ENCODE assay signal across 26 cellular contexts in genomic region chr12:3134126-3134525, GRCh38. TPM values are rescaled to one million over a fixed set of nuclear protein-coding genes. Genes with fewer than 3 reads are reported as not detected.
"Had no signal": no experiment of that assay in that cellular context is flagged by ENCODE, and none has a peak within 500 bp of the region (broad histone marks: within the 10 kb centered on the region; RNA-seq: fewer than 3 reads in every experiment).

No MANE protein-coding gene starts in this region.

- H3K36me3 ChIP-seq: MG63, SJSA1 had no signal

- H3K4me3 Mint-ChIP-seq: activated CD8-positive, alpha-beta T cell treated with anti-CD3 and anti-CD28 coated beads, Interleukin-2, amount 10 ng/mL, durations not matched to agents 7 days and 5 days; activated naive CD8-positive, alpha-beta T cell treated with anti-CD3 and anti-CD28 coated beads, Interleukin-2, amount 50 U/mL, for 24 hours; brain; T-helper 2 cell treated with Interferon-gamma antibody and Interleukin-4, amounts not matched to agents 5 μg/mL and 100 μg/mL, for 36 hours had no signal

- DNase-seq: activated CD4-positive, alpha-beta T cell treated with anti-CD3 and anti-CD28 coated beads for 48 hours; activated CD4-positive, alpha-beta T cell treated with anti-CD3 and anti-CD28 coated beads, Interleukin-2, amount 50 U/mL, for 4 hours; activated CD4-positive, CD25-positive, alpha-beta regulatory T cell treated with anti-CD3 and anti-CD28 coated beads, Interleukin-2, amount 50 U/mL, for 72 hours; activated CD8-positive, alpha-beta memory T cell treated with anti-CD3 and anti-CD28 coated beads, Interleukin-2, amount 50 U/mL, for 48 hours; activated CD8-positive, alpha-beta T cell treated with anti-CD3 and anti-CD28 coated beads, Interleukin-2, amount 10 ng/mL, durations not matched to agents 7 days and 5 days; activated naive CD4-positive, alpha-beta T cell; activated naive CD8-positive, alpha-beta T cell treated with anti-CD3 and anti-CD28 coated beads, Interleukin-2, amount 50 U/mL, for 24 hours; activated T-cell treated with anti-CD3 and anti-CD28 coated beads, Interleukin-2, amount 50 U/mL, for 1 hour; amniotic stem cell; MG63; MV-4-11; NCI-H1092 treated with DMSO at 0.1 percent for 48 hours; NCI-H1417 treated with DMSO at 0.1 percent for 48 hours; NCI-H1694; NCI-H2029 treated with DMSO at 0.1 percent for 48 hours; NCI-H345; NCI-H510A; NCI-H526 treated with DMSO at 0.1 percent for 48 hours; NCI-H82; SW 1271 had no signal

- H3K4me3 ChIP-seq: MG63, SJSA1 had no signal

- H3K27ac ChIP-seq: SJSA1 had no signal

- ATAC-seq: activated CD8-positive, alpha-beta T cell treated with anti-CD3 and anti-CD28 coated beads, Interleukin-2, amount 10 ng/mL, durations not matched to agents 7 days and 5 days; activated naive CD4-positive, alpha-beta T cell treated with anti-CD3 and anti-CD28 coated beads, Interleukin-2, amount 50 U/mL, for 72 hours; activated naive CD8-positive, alpha-beta T cell treated with anti-CD3 and anti-CD28 coated beads, Interleukin-2, amount 50 U/mL, for 24 hours; SK-N-SH treated with all-trans-retinoic acid at 6 μM for 48 hours had no signal

- H3K9me3 ChIP-seq: MG63, SJSA1 had no signal

- H3K27ac Mint-ChIP-seq: activated CD8-positive, alpha-beta T cell treated with anti-CD3 and anti-CD28 coated beads, Interleukin-2, amount 10 ng/mL, durations not matched to agents 7 days and 5 days; activated naive CD4-positive, alpha-beta T cell treated with anti-CD3 and anti-CD28 coated beads, Interleukin-2, amount 50 U/mL, for 72 hours; activated naive CD8-positive, alpha-beta T cell treated with anti-CD3 and anti-CD28 coated beads, Interleukin-2, amount 50 U/mL, for 24 hours; brain; T-helper 2 cell treated with Interferon-gamma antibody and Interleukin-4, amounts not matched to agents 5 μg/mL and 100 μg/mL, for 36 hours had no signal

- H3K27me3 ChIP-seq: MG63, SJSA1 had no signal

RNA-seq across cellular contexts. Expression of gene TSPAN9, which starts 56.9 kb away (rescaled TPM):
- total RNA-seq: activated CD8-positive, alpha-beta T cell treated with anti-CD3 and anti-CD28 coated beads, Interleukin-2, amount 10 ng/mL, durations not matched to agents 7 days and 5 days; T-helper 1 cell treated with Interleukin-12 subunit alpha and Interleukin-12 subunit beta and Interleukin-4 antibody, amounts not matched to agents 30 ng/mL and 1 ng/mL, for 36 hours had no signal
